ENCODE assay signal across 21 cellular contexts in genomic region chr14:31969841-31970240, GRCh38.
A peak's percentile ranks its signal among the peaks of the same experiment; 100 is the strongest.
DNase-seq lines count a peak whose midpoint lies in the region; ATAC-seq and TF ChIP-seq lines count a peak whose summit lies in the region.
"Had no signal": no experiment of that assay in that cellular context is flagged by ENCODE, and none has a peak within 500 bp of the region (broad histone marks: within the 10 kb centered on the region; RNA-seq: fewer than 3 reads in every experiment).

No MANE protein-coding gene starts in this region.

- H2BK15ac ChIP-seq in mesenchymal stem cell (ENCODE audit: low read depth, poor library complexity, severe bottlenecking), result no peak overlapping the region

- H3K27ac ChIP-seq in mesenchymal stem cell (ENCODE audit: low read length, poor library complexity, severe bottlenecking) (no peak overlapping the region), smooth muscle cell (ENCODE audit: low read depth) (peak overlapping the region; percentile 78), GM23248 (no peak overlapping the region)
- H3K27ac ChIP-seq: C4-2B, HL-60 had no signal

- H3K18ac ChIP-seq in mesenchymal stem cell (ENCODE audit: low read depth in 1 of 2, low read length in 2 of 2), result no peak overlapping the region

- peaks cover 14% of the 10 kb centered on the region for H3F3A ChIP-seq in smooth muscle cell (ENCODE audit: low read depth)
- peaks cover 12% of the 10 kb centered on the region for H3F3A ChIP-seq in GM23248 (ENCODE audit: insufficient read depth)

- no peak for TF ChIP-seq CTCF in smooth muscle cell (IDR thresholded peaks at IDR 0.05; ENCODE audit: borderline replicate concordance, insufficient read depth, poor library complexity, severe bottlenecking)

- H2BK120ac ChIP-seq in mesenchymal stem cell (ENCODE audit: low read depth, low read length), result no peak overlapping the region

- no peak overlapping the region for H2AFZ ChIP-seq in mesenchymal stem cell (ENCODE audit: low read depth, low read length)
- H2AFZ ChIP-seq in smooth muscle cell (ENCODE audit: low read depth), result no peak overlapping the region
- H2AFZ ChIP-seq in GM23248, result no peak overlapping the region

- in situ Hi-C loops in GM23248 (cut with MboI), result no loop called here

- H3K4me2 ChIP-seq in mesenchymal stem cell (ENCODE audit: low read length, poor library complexity, severe bottlenecking) (no peak overlapping the region), smooth muscle cell (peak overlapping the region; percentile 30), GM23248 (ENCODE audit: unreplicated experiment) (no peak overlapping the region)

- H3K4me3 ChIP-seq in mesenchymal stem cell (ENCODE audit: insufficient read depth in 1 of 2, low read depth in 1 of 2, low read length in 2 of 2) (no peak overlapping the region), smooth muscle cell (no peak overlapping the region), GM23248 (no peak overlapping the region)

- no peak overlapping the region for H4K91ac ChIP-seq in mesenchymal stem cell (ENCODE audit: low read length)

- H3K36me3 ChIP-seq in mesenchymal stem cell (ENCODE audit: control insufficient read depth in 1 of 2, insufficient read depth in 2 of 2, low read depth in 1 of 2, low read length in 2 of 2) (no peaks in the 10 kb centered on the region), smooth muscle cell (ENCODE audit: low read depth) (no peaks in the 10 kb centered on the region), GM23248 (ENCODE audit: low read depth) (no peaks in the 10 kb centered on the region)

- H2AK5ac ChIP-seq in mesenchymal stem cell (ENCODE audit: low read length, severe bottlenecking), result no peak overlapping the region

- no peaks in the 10 kb centered on the region for H3K9me2 ChIP-seq in GM23248 (ENCODE audit: insufficient read depth)

- H4K20me1 ChIP-seq in smooth muscle cell (ENCODE audit: low read depth) (no peaks in the 10 kb centered on the region), GM23248 (ENCODE audit: insufficient read depth) (no peaks in the 10 kb centered on the region)

- H3K27me3 ChIP-seq in mesenchymal stem cell (ENCODE audit: control insufficient read depth in 1 of 2, insufficient read depth in 1 of 2, low read length in 2 of 2) (peaks cover 0 to 30% of the 10 kb centered on the region in 2 experiments), smooth muscle cell (ENCODE audit: low read depth) (no peaks in the 10 kb centered on the region), GM23248 (replicated peaks; ENCODE audit: insufficient read depth) (no peaks in the 10 kb centered on the region)

- WGBS in mesenchymal stem cell, result 63% methylated on average over 1 of the region's 2 CpGs
- 39% methylated on average over 2 of the region's 2 CpGs for WGBS in smooth muscle cell (ENCODE audit: low lambda C conversion rate)
- 78 to 90% methylated on average over 2 of the region's 2 CpGs for WGBS in GM23248 (ENCODE audit: low coverage in 1 of 2, low lambda C conversion rate in 2 of 2, missing lambda C conversion rate in 2 of 2), 2 experiments

- H3K9me3 ChIP-seq in mesenchymal stem cell (ENCODE audit: control insufficient read depth, low read length) (peaks cover 14% of the 10 kb centered on the region), smooth muscle cell (replicated peaks; ENCODE audit: low read depth) (no peaks in the 10 kb centered on the region), GM23248 (ENCODE audit: low read depth) (no peaks in the 10 kb centered on the region)

- peak; percentile 16 for DNase-seq in M059J (ENCODE audit: low read depth)
- DNase-seq in amniotic epithelial cell (ENCODE audit: low read depth), result peak; percentile 94
- peak; percentile 54 for DNase-seq in mesenchymal stem cell
- DNase-seq in smooth muscle cell (lab: John Stamatoyannopoulos, UW; ENCODE audit: unreplicated experiment), result no peak
- DNase-seq in GM23248, result no peak
- DNase-seq: AML-193, DND-41, H9, IMR-90, Karpas-422, MM.1S, NCI-H1092, NCI-H146, NCI-H510A treated with DMSO at 0.1 percent for 48 hours, NCI-H774, OCI-M1, Right ventricle myocardium superior had no signal

- H2BK5ac ChIP-seq in mesenchymal stem cell (ENCODE audit: low read depth, low read length, poor library complexity, severe bottlenecking), result no peak overlapping the region

- no peak overlapping the region for H3K14ac ChIP-seq in mesenchymal stem cell (ENCODE audit: low read length in 2 of 2)

- H3K79me1 ChIP-seq in mesenchymal stem cell (replicated peaks; ENCODE audit: low read length, poor library complexity, severe bottlenecking), result no peaks in the 10 kb centered on the region

- H3K79me2 ChIP-seq in smooth muscle cell (ENCODE audit: low read depth) (no peaks in the 10 kb centered on the region), GM23248 (ENCODE audit: insufficient read depth) (no peaks in the 10 kb centered on the region)

- no peak overlapping the region for H2BK12ac ChIP-seq in mesenchymal stem cell (ENCODE audit: low read length in 2 of 2)

- no peak for ATAC-seq in HG02870 (IDR thresholded peaks at IDR 0.05; ENCODE audit: unreplicated experiment)
- ATAC-seq in GM18502 (IDR thresholded peaks at IDR 0.05; ENCODE audit: poor library complexity, unreplicated experiment), result no peak

- H4K8ac ChIP-seq in mesenchymal stem cell (ENCODE audit: low read length), result no peak overlapping the region

- no peak overlapping the region for H3K4ac ChIP-seq in mesenchymal stem cell (ENCODE audit: low read depth in 1 of 2, low read length in 2 of 2)

- H3K9ac ChIP-seq in mesenchymal stem cell (ENCODE audit: low read length) (no peak overlapping the region), smooth muscle cell (ENCODE audit: low read depth) (no peak overlapping the region), GM23248 (no peak overlapping the region)

- no peak overlapping the region for H3K23ac ChIP-seq in mesenchymal stem cell (ENCODE audit: low read length in 2 of 2)

- peaks cover 25% of the 10 kb centered on the region for H3K4me1 ChIP-seq in mesenchymal stem cell (ENCODE audit: control insufficient read depth, insufficient read depth, low read depth, low read length)
- H3K4me1 ChIP-seq in smooth muscle cell (ENCODE audit: low read depth), result no peaks in the 10 kb centered on the region
- peaks cover 13% of the 10 kb centered on the region for H3K4me1 ChIP-seq in GM23248 (ENCODE audit: insufficient read depth)

Comparison
In these comparisons a context has a peak if more than half of its experiments do, and no peak if none do; other contexts are left out.
1. DNase-seq: peak in M059J (single experiment), amniotic epithelial cell (single experiment) and mesenchymal stem cell (single experiment); none in smooth muscle cell (single experiment) and GM23248 (single experiment).